Comparison of ENCODE assay signal across 8 cellular contexts in the genomic region with DNA sequence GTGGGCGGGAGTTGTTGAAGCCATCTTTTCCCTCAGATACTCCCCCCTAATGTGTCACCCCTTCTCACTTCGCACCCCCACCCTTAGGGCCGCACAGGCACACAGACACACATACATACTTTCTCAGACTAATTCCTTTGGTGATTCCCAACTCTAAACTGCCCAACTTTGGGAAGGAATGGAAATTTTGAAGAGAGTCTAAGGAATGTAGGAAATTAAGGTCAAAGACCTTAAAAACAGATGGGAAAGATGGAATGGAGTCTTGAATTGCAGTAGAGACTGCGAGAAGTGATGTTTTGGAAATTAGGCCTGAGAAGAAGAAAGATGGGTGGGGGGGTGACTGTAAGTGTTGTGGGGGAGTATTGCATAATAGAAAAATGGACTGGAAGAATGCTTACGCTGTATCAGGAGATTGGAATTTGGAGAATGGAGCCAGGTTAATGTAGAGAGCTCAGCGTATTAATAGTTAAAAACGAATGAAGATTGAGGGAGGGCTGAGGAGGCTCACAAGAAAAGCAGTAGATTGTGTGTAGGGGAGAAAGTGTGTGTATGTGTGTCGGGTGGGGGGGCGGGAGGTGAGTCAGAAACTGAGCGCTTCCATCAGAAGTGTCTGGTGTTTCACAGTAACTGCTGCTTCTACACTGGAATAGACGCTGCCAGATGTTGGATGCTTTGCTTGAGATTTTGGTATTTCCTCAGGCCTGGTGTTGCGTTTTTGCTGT. TPM values are rescaled to one million over a fixed set of nuclear protein-coding genes. Genes with fewer than 3 reads are reported as not detected.
DNase-seq lines count a peak whose midpoint lies in the region; ATAC-seq, FAIRE-seq and TF ChIP-seq lines count a peak whose summit lies in the region.

No MANE protein-coding gene starts in this region.

- no peak for ATAC-seq in DND-41 (ENCODE audit: insufficient read depth, low read depth)
- no peak for ATAC-seq in HG03139 (IDR thresholded peaks at IDR 0.05; ENCODE audit: unreplicated experiment)
- no peak for ATAC-seq in HG03469 (IDR thresholded peaks at IDR 0.05; ENCODE audit: unreplicated experiment)

- H3K4me1 Mint-ChIP-seq in astrocyte (ENCODE audit: low read depth, unreplicated experiment) = peaks cover 21% of the 10 kb centered on the region

- peaks cover 36% of the 10 kb centered on the region for H3K36me3 ChIP-seq in DND-41 (ENCODE audit: insufficient read depth, low read length)
- peaks cover 10% of the 10 kb centered on the region for H3K36me3 ChIP-seq in astrocyte (ENCODE audit: insufficient read depth, low read length)
- H3K36me3 ChIP-seq in suprapubic skin = peaks cover 15% of the 10 kb centered on the region

- peak overlapping the region; percentile 75 for H3K9ac ChIP-seq in DND-41 (ENCODE audit: low read depth, low read length)
- peak overlapping the region; percentile 100 for H3K9ac ChIP-seq in astrocyte (ENCODE audit: low read length)

- H4K20me1 ChIP-seq in DND-41 (ENCODE audit: insufficient read depth, low read length) = peaks cover 38% of the 10 kb centered on the region; the same call in 1 of the 2 replicates
- H4K20me1 ChIP-seq in astrocyte (ENCODE audit: insufficient read depth, low read length) = peaks cover 54% of the 10 kb centered on the region

- TF ChIP-seq CTCF in DND-41 (IDR thresholded peaks at IDR 0.05; ENCODE audit: borderline replicate concordance, extremely low read depth, low read length, poor library complexity, severe bottlenecking) (no peak), astrocyte (IDR thresholded peaks at IDR 0.05; ENCODE audit: insufficient read depth, low read depth, low read length) (no peak), suprapubic skin (IDR thresholded peaks at IDR 0.05) (no peak)

- peak overlapping the region; percentile 99 for H3K4me3 Mint-ChIP-seq in astrocyte (ENCODE audit: unreplicated experiment)

- H3K4me1 ChIP-seq in DND-41 (ENCODE audit: insufficient read depth, low read length) = peaks cover 37% of the 10 kb centered on the region
- peaks cover 24% of the 10 kb centered on the region for H3K4me1 ChIP-seq in astrocyte (ENCODE audit: insufficient read depth, low read length)
- peaks cover 50% of the 10 kb centered on the region for H3K4me1 ChIP-seq in suprapubic skin

- H3K27ac ChIP-seq in DND-41 (ENCODE audit: low read length) (peak overlapping the region; percentile 93), astrocyte (ENCODE audit: low read depth, low read length) (peak overlapping the region; percentile 97), layer of hippocampus (ENCODE audit: low read depth, low read length) (peak overlapping the region; percentile 40), suprapubic skin (peak overlapping the region; percentile 97)

- DNase-seq in DND-41 (no peak), MV-4-11 (lab: John Stamatoyannopoulos, UW) (peak; percentile 38), astrocyte (ENCODE audit: low read depth) (peak; percentile 92), suprapubic skin (ENCODE audit: low spot score in 2 of 2) (no peak), G401 (ENCODE audit: low spot score) (no peak)

- no peaks in the 10 kb centered on the region for H3K27me3 Mint-ChIP-seq in astrocyte (ENCODE audit: low read depth, unreplicated experiment)

- H3K4me3 ChIP-seq in DND-41 (ENCODE audit: low read depth in 1 of 2, low read length in 2 of 2) (peak overlapping the region; percentile 98), astrocyte (ENCODE audit: insufficient read depth, low read depth, low read length) (peak overlapping the region; percentile 98), suprapubic skin (peak overlapping the region; percentile 77)

- H3K79me2 ChIP-seq in DND-41 (ENCODE audit: insufficient read depth, low read length) = peaks cover 66% of the 10 kb centered on the region
- peaks cover 63% of the 10 kb centered on the region for H3K79me2 ChIP-seq in astrocyte (ENCODE audit: insufficient read depth, low read length)

- FAIRE-seq in astrocyte (lab: Jason Lieb, UNC) = no peak

- WGBS in suprapubic skin = 20% methylated on average over 12 of the region's 12 CpGs

- H2AFZ ChIP-seq in DND-41 (ENCODE audit: low read depth, low read length) (no peak overlapping the region), astrocyte (ENCODE audit: low read depth, low read length) (no peak overlapping the region)

- H3K27ac Mint-ChIP-seq in astrocyte (ENCODE audit: unreplicated experiment) = peak overlapping the region; percentile 100

- H3K4me2 ChIP-seq in DND-41 (ENCODE audit: insufficient read depth, low read length) = peak overlapping the region; percentile 75
- H3K4me2 ChIP-seq in astrocyte (ENCODE audit: low read length) = peak overlapping the region; percentile 95

- H3K9me3 ChIP-seq in DND-41 (ENCODE audit: insufficient read depth, low read length, severe bottlenecking) = no peaks in the 10 kb centered on the region
- no peaks in the 10 kb centered on the region for H3K9me3 ChIP-seq in astrocyte (ENCODE audit: insufficient read depth, low read depth, low read length)
- no peaks in the 10 kb centered on the region for H3K9me3 ChIP-seq in suprapubic skin

- H3K27me3 ChIP-seq in DND-41 (ENCODE audit: insufficient read depth, low read length, poor library complexity) (no peaks in the 10 kb centered on the region), astrocyte (ENCODE audit: insufficient read depth, low read length) (no peaks in the 10 kb centered on the region), layer of hippocampus (ENCODE audit: control insufficient read depth, insufficient read depth, low read length) (no peaks in the 10 kb centered on the region), suprapubic skin (no peaks in the 10 kb centered on the region)

- TF ChIP-seq POLR2A in suprapubic skin (IDR thresholded peaks at IDR 0.05) = no peak

- no peak for TF ChIP-seq EP300 in suprapubic skin (IDR thresholded peaks at IDR 0.05)

- in situ Hi-C loops in G401 (cut with HindIII; ENCODE audit: low sequenced_read_pairs) = no loop called here

- H3K36me3 Mint-ChIP-seq in astrocyte (ENCODE audit: low read depth, unreplicated experiment) = peaks cover 6% of the 10 kb centered on the region

- no peaks in the 10 kb centered on the region for H3K9me3 Mint-ChIP-seq in astrocyte (ENCODE audit: unreplicated experiment)

RNA-seq across cellular contexts. Expression of a gene that starts 1.7 kb away (rescaled TPM):
- total RNA-seq in astrocyte (104 and 121 TPM in 2 replicates), suprapubic skin (100 to 1,000 TPM in 1 of 4 donors, 10 to 100 TPM in 3; 41.6 to 120 (median 51.6) TPM)
- 39.1 and 60.1 TPM in 2 replicates for total RNA-seq in G401 (2014; rRNA removed; shearing (Covaris generic))

RNA-seq across cellular contexts. Expression of a gene that starts 10.0 kb away (rescaled TPM):
- 59.0 and 62.2 TPM in 2 replicates for total RNA-seq in astrocyte
- total RNA-seq in suprapubic skin = 10 to 100 TPM; 17.2 to 30.8 (median 26.8) TPM
- total RNA-seq in G401 (2014; rRNA removed; shearing (Covaris generic)) = 71.9 and 80.9 TPM in 2 replicates

RNA-seq across cellular contexts. Expression of a gene that starts 24.2 kb away (rescaled TPM):
- 1.4 TPM in 1 of 2 replicates, not detected in the other for total RNA-seq in astrocyte
- not detected for total RNA-seq in suprapubic skin
- not detected in 2 replicates for total RNA-seq in G401 (2014; rRNA removed; shearing (Covaris generic))

RNA-seq across cellular contexts. Expression of a gene that starts 34.1 kb away (rescaled TPM):
- 64.3 and 66.5 TPM in 2 replicates for total RNA-seq in astrocyte
- 10 to 100 TPM; 29.6 to 40.6 (median 35.4) TPM for total RNA-seq in suprapubic skin
- total RNA-seq in G401 (2014; rRNA removed; shearing (Covaris generic)) = 44.3 and 57.7 TPM in 2 replicates

RNA-seq across cellular contexts. Expression of a gene that starts 34.3 kb away (rescaled TPM):
- total RNA-seq in astrocyte = 9.5 and 9.9 TPM in 2 replicates
- total RNA-seq in suprapubic skin = 10 to 100 TPM in 3 of 4 donors, 1 to 10 TPM in 1; 8.4 to 15.2 (median 12.5) TPM
- total RNA-seq in G401 (2014; rRNA removed; shearing (Covaris generic)) = 6.2 and 8.9 TPM in 2 replicates

Comparison
In these comparisons a context has a peak if more than half of its experiments do, and no peak if none do; other contexts are left out.
1. DNase-seq: peak in MV-4-11 (single experiment) and astrocyte (single experiment); none in DND-41 (single experiment), suprapubic skin (0 of 2) and G401 (single experiment).
2. H3K27ac ChIP-seq: peak in every context shown above with its lines; median percentile 97 in astrocyte; 97 in suprapubic skin; 93 in DND-41; 40 in layer of hippocampus.
3. Peak in every context shown above with its lines, with median percentiles within 50 percentile points of each other: H3K4me3 ChIP-seq.